In the genomic region with DNA sequence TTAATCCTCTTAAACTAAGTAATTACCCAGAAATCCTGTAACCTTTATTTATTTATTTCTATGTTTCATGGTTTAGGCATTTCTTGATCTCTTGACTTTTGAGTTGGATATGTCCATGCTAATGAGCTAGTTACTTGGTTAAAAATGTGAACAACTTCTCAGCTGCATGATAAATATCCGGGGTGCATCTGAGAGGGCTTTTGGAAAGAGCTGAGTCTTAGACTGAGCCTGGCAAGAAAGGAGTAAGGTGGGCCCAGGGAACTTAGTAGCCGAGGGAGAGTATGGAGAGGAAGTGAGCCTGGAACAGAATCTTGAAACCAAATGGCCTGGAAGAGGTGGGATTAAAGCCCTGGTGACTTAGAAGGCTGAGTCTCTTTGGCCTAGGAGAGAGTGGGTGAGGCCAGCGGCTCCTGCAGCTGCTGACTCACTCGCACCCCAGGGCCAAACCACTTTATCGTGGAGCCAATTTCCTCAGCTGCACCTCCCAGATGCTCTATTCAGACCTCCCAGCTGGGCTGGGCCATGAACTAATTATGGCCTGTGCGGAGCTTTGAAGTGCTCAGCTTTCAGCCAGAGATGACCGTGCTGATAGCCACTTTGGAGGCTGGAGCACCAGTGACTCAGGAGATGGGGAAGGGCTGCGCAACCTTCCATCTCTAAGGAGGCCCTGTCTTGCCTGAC, we compare ENCODE assay signal across 1 cellular context.
A peak's percentile ranks its signal among the peaks of the same experiment; 100 is the strongest.
TF ChIP-seq lines count a peak whose summit lies in the region.

No MANE protein-coding gene starts in this region.

TF ChIP-seq in K562, 482 proteins besides CTCF, POLR2A, EP300 and RAD21 (continued from another document):
- TF ChIP-seq, protein P1, sequence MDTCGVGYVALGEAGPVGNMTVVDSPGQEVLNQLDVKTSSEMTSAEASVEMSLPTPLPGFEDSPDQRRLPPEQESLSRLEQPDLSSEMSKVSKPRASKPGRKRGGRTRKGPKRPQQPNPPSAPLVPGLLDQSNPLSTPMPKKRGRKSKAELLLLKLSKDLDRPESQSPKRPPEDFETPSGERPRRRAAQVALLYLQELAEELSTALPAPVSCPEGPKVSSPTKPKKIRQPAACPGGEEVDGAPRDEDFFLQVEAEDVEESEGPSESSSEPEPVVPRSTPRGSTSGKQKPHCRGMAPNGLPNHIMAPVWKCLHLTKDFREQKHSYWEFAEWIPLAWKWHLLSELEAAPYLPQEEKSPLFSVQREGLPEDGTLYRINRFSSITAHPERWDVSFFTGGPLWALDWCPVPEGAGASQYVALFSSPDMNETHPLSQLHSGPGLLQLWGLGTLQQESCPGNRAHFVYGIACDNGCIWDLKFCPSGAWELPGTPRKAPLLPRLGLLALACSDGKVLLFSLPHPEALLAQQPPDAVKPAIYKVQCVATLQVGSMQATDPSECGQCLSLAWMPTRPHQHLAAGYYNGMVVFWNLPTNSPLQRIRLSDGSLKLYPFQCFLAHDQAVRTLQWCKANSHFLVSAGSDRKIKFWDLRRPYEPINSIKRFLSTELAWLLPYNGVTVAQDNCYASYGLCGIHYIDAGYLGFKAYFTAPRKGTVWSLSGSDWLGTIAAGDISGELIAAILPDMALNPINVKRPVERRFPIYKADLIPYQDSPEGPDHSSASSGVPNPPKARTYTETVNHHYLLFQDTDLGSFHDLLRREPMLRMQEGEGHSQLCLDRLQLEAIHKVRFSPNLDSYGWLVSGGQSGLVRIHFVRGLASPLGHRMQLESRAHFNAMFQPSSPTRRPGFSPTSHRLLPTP (IDR thresholded peaks at IDR 0.05; ENCODE audit: borderline replicate concordance, extremely low read depth, insufficient read length), result no peak
- no peak for TF ChIP-seq TFAM (CRISPR knock-in tag; conservative IDR thresholded peaks at IDR 0.05)
- TF ChIP-seq NRF1 (conservative IDR thresholded peaks at IDR 0.05 in 1 of 2, IDR thresholded peaks at IDR 0.05 in 1 of 2), result peak; percentile 85 to 88
- peak; percentile 98 for TF ChIP-seq TCF7 (IDR thresholded peaks at IDR 0.05; ENCODE audit: borderline replicate concordance)
- TF ChIP-seq NCOR1 (IDR thresholded peaks at IDR 0.05), result peak; percentile 77
- TF ChIP-seq MEIS2 (IDR thresholded peaks at IDR 0.05; ENCODE audit: partially characterized antibody), result peak; percentile 38
- TF ChIP-seq, protein P2, sequence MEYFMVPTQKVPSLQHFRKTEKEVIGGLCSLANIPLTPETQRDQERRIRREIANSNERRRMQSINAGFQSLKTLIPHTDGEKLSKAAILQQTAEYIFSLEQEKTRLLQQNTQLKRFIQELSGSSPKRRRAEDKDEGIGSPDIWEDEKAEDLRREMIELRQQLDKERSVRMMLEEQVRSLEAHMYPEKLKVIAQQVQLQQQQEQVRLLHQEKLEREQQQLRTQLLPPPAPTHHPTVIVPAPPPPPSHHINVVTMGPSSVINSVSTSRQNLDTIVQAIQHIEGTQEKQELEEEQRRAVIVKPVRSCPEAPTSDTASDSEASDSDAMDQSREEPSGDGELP (CRISPR knock-in tag; IDR thresholded peaks at IDR 0.05; ENCODE audit: borderline replicate concordance), result peak; percentile 99
- TF ChIP-seq MBD1 (CRISPR knock-in tag; IDR thresholded peaks at IDR 0.05), result no peak
- peak; percentile 72 for TF ChIP-seq POLR2H (tag; IDR thresholded peaks at IDR 0.05; ENCODE audit: low read depth)
- no peak for TF ChIP-seq XRCC3 (IDR thresholded peaks at IDR 0.05)
- peak; percentile 41; the same call in 1 of the 2 replicates for TF ChIP-seq GATAD2B (IDR thresholded peaks at IDR 0.05; ENCODE audit: borderline replicate concordance)
- no peak for TF ChIP-seq NUFIP1 (IDR thresholded peaks at IDR 0.05; ENCODE audit: partially characterized antibody)
